26 cellular contexts compared by ENCODE assay signal in genomic region chr12:120089105-120089504, GRCh38. TPM values are rescaled to one million over a fixed set of nuclear protein-coding genes. Genes with fewer than 3 reads are reported as not detected.
DNase-seq lines count a peak whose midpoint lies in the region; ATAC-seq, FAIRE-seq and TF ChIP-seq lines count a peak whose summit lies in the region.
"Had no signal": no experiment of that assay in that cellular context is flagged by ENCODE, and none has a peak within 500 bp of the region (broad histone marks: within the 10 kb centered on the region; RNA-seq: fewer than 3 reads in every experiment).

No MANE protein-coding gene starts in this region.

- H3K27me3 Mint-ChIP-seq in CD4-positive, alpha-beta memory T cell = no peaks in the 10 kb centered on the region
- no peaks in the 10 kb centered on the region for H3K27me3 Mint-ChIP-seq in T-helper 17 cell
- H3K27me3 Mint-ChIP-seq: central memory CD8-positive, alpha-beta T cell; stimulated activated memory B cell treated with anti-CD40 and anti-IgM and Interleukin-4, amounts not matched to agents 10 μg/mL and 1 μg/mL and 100 μg/mL, for 72 hours had no signal

- POLR2A ChIA-PET in CD4-positive, alpha-beta memory T cell (lab: Charles Lee; ENCODE audit: partially characterized antibody) = interaction anchor here (3.1 kb wide), 2 partner anchors 22 to 100 kb away, joined by 20 to 84 read pairs; partner anchors contain the start of gene BICDL1
- POLR2A ChIA-PET in H1 (lab: Charles Lee; ENCODE audit: partially characterized antibody) = interaction anchor here (1.0 to 11.7 kb wide), 3 partner anchors 12 to 27 kb away, joined by 4 to 96 read pairs (median 19); partner anchors contain the start of gene RAB35

- H3K4me3 ChIP-seq in CD4-positive, alpha-beta memory T cell (ENCODE audit: low read length in 2 of 2) = no peak overlapping the region
- H3K4me3 ChIP-seq in H1 (ENCODE audit: extremely low read depth in 1 of 4, insufficient read depth in 2 of 4, low read depth in 3 of 4, low read length in 4 of 4) (no peak overlapping the region), tibial artery (no peak overlapping the region)
- H3K4me3 ChIP-seq: BLaER1 treated with 17β-estradiol and CSF1 and Interleukin-3, amounts not matched to agents 10 nM and 100 nM; skin epidermis; suprapubic skin had no signal

- no peak overlapping the region for H4K91ac ChIP-seq in H1 (replicated peaks; ENCODE audit: insufficient read length, low read length)

- H3K56ac ChIP-seq in H1 (replicated peaks; ENCODE audit: insufficient read length, low read depth, low read length) = no peak overlapping the region

- FAIRE-seq in H1 (lab: Jason Lieb, UNC) = no peak

- peaks cover 10% of the 10 kb centered on the region for H3K36me3 ChIP-seq in CD4-positive, alpha-beta memory T cell (ENCODE audit: insufficient read depth, low read length)
- H3K36me3 ChIP-seq in H1 (ENCODE audit: control insufficient read depth in 2 of 4, insufficient read depth in 4 of 4, low read length in 3 of 4) (no peaks in the 10 kb centered on the region; a peak in 1 of 8 replicates), tibial artery (peaks cover 0 to 24% (median 5%) of the 10 kb centered on the region in 3 donors)

- no peak overlapping the region for H2BK20ac ChIP-seq in H1 (ENCODE audit: low read length)

- H3K4ac ChIP-seq in H1 (replicated peaks; ENCODE audit: insufficient read length, low read depth, low read length) = no peak overlapping the region

- H4K5ac ChIP-seq in H1 (ENCODE audit: insufficient read length, low read depth, low read length) = no peak overlapping the region

- H3K14ac ChIP-seq in H1 (ENCODE audit: insufficient read length) = no peak overlapping the region

- no peak overlapping the region for H2BK120ac ChIP-seq in H1 (replicated peaks; ENCODE audit: low read depth, low read length)

- H3K4me2 ChIP-seq in H1 (ENCODE audit: insufficient read depth in 1 of 2, low read depth in 2 of 2, low read length in 2 of 2) = no peak overlapping the region
- H3K4me2 ChIP-seq: BLaER1 treated with 17β-estradiol and CSF1 and Interleukin-3, amounts not matched to agents 10 nM and 100 nM had no signal

- H3K27ac Mint-ChIP-seq in CD4-positive, alpha-beta memory T cell = peak overlapping the region; percentile 6 to 92 (median 55)
- H3K27ac Mint-ChIP-seq in T-helper 17 cell = peak overlapping the region; percentile 72
- H3K27ac Mint-ChIP-seq: stimulated activated memory B cell treated with anti-CD40 and anti-IgM and Interleukin-4, amounts not matched to agents 10 μg/mL and 1 μg/mL and 100 μg/mL, for 72 hours; T-helper 2 cell treated with Interferon-gamma antibody and Interleukin-4, amounts not matched to agents 5 μg/mL and 100 μg/mL, for 36 hours had no signal

- no peak for TF ChIP-seq CTCF in H1 (IDR thresholded peaks at IDR 0.05; ENCODE audit: control extremely low read depth in 1 of 3, insufficient read depth in 1 of 3, low read depth in 1 of 3, low read length in 3 of 3)
- no peak for TF ChIP-seq CTCF in tibial artery (IDR thresholded peaks at IDR 0.05)

- H4K20me1 ChIP-seq in H1 (replicated peaks in 1 of 2; ENCODE audit: control insufficient read depth in 1 of 2, insufficient read depth in 2 of 2, low read length in 2 of 2) = no peaks in the 10 kb centered on the region

- H3K27me3 ChIP-seq in CD4-positive, alpha-beta memory T cell (ENCODE audit: insufficient read depth, low read length) = no peaks in the 10 kb centered on the region
- no peaks in the 10 kb centered on the region for H3K27me3 ChIP-seq in H1 (replicated peaks in 1 of 4; ENCODE audit: control insufficient read depth in 3 of 4, extremely low read depth in 1 of 4, insufficient read depth in 3 of 4, low read length in 3 of 4)
- no peaks in the 10 kb centered on the region for H3K27me3 ChIP-seq in tibial artery
- H3K27me3 ChIP-seq: BLaER1 treated with 17β-estradiol and CSF1 and Interleukin-3, amounts not matched to agents 10 nM and 100 nM; suprapubic skin had no signal

- H3K27ac ChIP-seq in CD4-positive, alpha-beta memory T cell (ENCODE audit: low read depth, low read length) = no peak overlapping the region
- H3K27ac ChIP-seq in H1 (ENCODE audit: low read depth, low read length) (no peak overlapping the region), tibial artery (no peak overlapping the region)
- H3K27ac ChIP-seq: BLaER1 treated with 17β-estradiol and CSF1 and Interleukin-3, amounts not matched to agents 10 nM and 100 nM; skin epidermis; suprapubic skin had no signal

- H2BK5ac ChIP-seq in H1 (ENCODE audit: low read depth, low read length) = no peak overlapping the region

- H4K8ac ChIP-seq in H1 (ENCODE audit: extremely low read depth, insufficient read depth, low read length) = no peak overlapping the region

- ATAC-seq in T-helper 17 cell (no peak), HG03354 (IDR thresholded peaks at IDR 0.05; ENCODE audit: poor library complexity, severe bottlenecking, unreplicated experiment) (no peak), esophagus mucosa (no peak)
- ATAC-seq: HCT116; PC-3; Right ventricle myocardium inferior; stimulated activated memory B cell treated with anti-CD40 and anti-IgM and Interleukin-4, amounts not matched to agents 10 μg/mL and 1 μg/mL and 100 μg/mL, for 72 hours had no signal

- no peak for TF ChIP-seq POLR2A in H1 (IDR thresholded peaks at IDR 0.05; ENCODE audit: control extremely low read depth in 1 of 2, low read depth in 2 of 2, low read length in 2 of 2)

- no peaks in the 10 kb centered on the region for H3K79me2 ChIP-seq in H1 (ENCODE audit: control insufficient read depth in 1 of 2, insufficient read depth in 2 of 2, low read length in 2 of 2)

- H3K9me3 ChIP-seq in CD4-positive, alpha-beta memory T cell (ENCODE audit: control insufficient read depth in 1 of 2, low read length in 2 of 2) = no peaks in the 10 kb centered on the region
- no peaks in the 10 kb centered on the region for H3K9me3 ChIP-seq in T-helper 17 cell (ENCODE audit: control insufficient read depth, low read length, poor library complexity, severe bottlenecking)
- H3K9me3 ChIP-seq in H1 (ENCODE audit: insufficient read depth in 2 of 2, low read depth in 1 of 2, low read length in 1 of 2) = no peaks in the 10 kb centered on the region
- H3K9me3 ChIP-seq in tibial artery = no peaks in the 10 kb centered on the region
- H3K9me3 ChIP-seq: BLaER1 treated with 17β-estradiol and CSF1 and Interleukin-3, amounts not matched to agents 10 nM and 100 nM; suprapubic skin had no signal

- H3K9ac ChIP-seq in H1 (replicated peaks in 1 of 4; ENCODE audit: extremely low read depth in 1 of 4, low read depth in 3 of 4, low read length in 3 of 4) = no peak overlapping the region
- H3K9ac ChIP-seq: BLaER1 treated with 17β-estradiol and CSF1 and Interleukin-3, amounts not matched to agents 10 nM and 100 nM had no signal

- TF ChIP-seq EP300 in H1 (IDR thresholded peaks at IDR 0.05; ENCODE audit: borderline replicate concordance in 1 of 2, low read depth in 2 of 2, low read length in 2 of 2) = no peak

- H3K18ac ChIP-seq in H1 (ENCODE audit: extremely low read depth, low read length) = no peak overlapping the region

- H3K23ac ChIP-seq in H1 (ENCODE audit: insufficient read length) = no peak overlapping the region

- H3K4me3 Mint-ChIP-seq in CD4-positive, alpha-beta memory T cell = no peak overlapping the region
- no peak overlapping the region for H3K4me3 Mint-ChIP-seq in T-helper 17 cell
- H3K4me3 Mint-ChIP-seq: central memory CD8-positive, alpha-beta T cell; stimulated activated memory B cell treated with anti-CD40 and anti-IgM and Interleukin-4, amounts not matched to agents 10 μg/mL and 1 μg/mL and 100 μg/mL, for 72 hours; T-helper 2 cell treated with Interferon-gamma antibody and Interleukin-4, amounts not matched to agents 5 μg/mL and 100 μg/mL, for 36 hours had no signal

- peaks cover 19 to 45% of the 10 kb centered on the region in 2 donors for H3K36me3 Mint-ChIP-seq in CD4-positive, alpha-beta memory T cell
- peaks cover 5% of the 10 kb centered on the region for H3K36me3 Mint-ChIP-seq in T-helper 17 cell (ENCODE audit: low read depth)

- H3K4me1 Mint-ChIP-seq in CD4-positive, alpha-beta memory T cell = peaks cover 7 to 26% (median 18%) of the 10 kb centered on the region in 4 donors
- H3K4me1 Mint-ChIP-seq in T-helper 17 cell = peaks cover 22% of the 10 kb centered on the region

- peak; percentile 24 for DNase-seq in CD1c-positive myeloid dendritic cell (ENCODE audit: extremely low spot score)
- DNase-seq in CD4-positive, alpha-beta memory T cell = no peak
- DNase-seq in T-helper 17 cell = no peak
- no peak for DNase-seq in H1 (ENCODE audit: low read depth in 1 of 2, low spot score in 2 of 2)
- no peak for DNase-seq in tibial artery
- DNase-seq in central memory CD4-positive, alpha-beta T cell = no peak
- DNase-seq: activated CD8-positive, alpha-beta memory T cell treated with anti-CD3 and anti-CD28 coated beads for 24 hours; activated gamma-delta T cell; activated T-cell treated with anti-CD3 and anti-CD28 coated beads for 4 hours; DMS79 treated with DMSO at 0.1 percent for 48 hours; GDM1; NCI-H1092; NCI-H187; NCI-H2171; NCI-H510A treated with DMSO at 0.1 percent for 48 hours; PC-3 had no signal

- H2AK5ac ChIP-seq in H1 (ENCODE audit: low read depth, low read length) = 0 out of 2 replicates have a peak overlapping the region, but pooled peaks have one; percentile 26

- 79% methylated on average over 8 of the region's 8 CpGs; no CpG with 5 or more reads in 1 of the 2 experiments for WGBS in H1 (ENCODE audit: extremely low coverage in 1 of 2, insufficient coverage in 1 of 2, insufficient read length in 1 of 2, insufficient replicate concordance in 2 of 2, low coverage in 1 of 2, low lambda C conversion rate in 2 of 2, missing lambda C conversion rate in 1 of 2), 2 experiments

- intact Hi-C loops in CD4-positive, alpha-beta memory T cell (cut with micrococcal nuclease) = loop anchor here (5.0 kb wide), 1 partner anchor 422 kb away; the partner anchor contains the start of gene PRKAB1
- intact Hi-C loops in tibial artery (cut with DNase I; ENCODE audit: low total_unique reads) = no loop called here

- H2AFZ ChIP-seq in H1 (ENCODE audit: low read length) = no peak overlapping the region

- peaks cover 4% of the 10 kb centered on the region; the same call in 1 of the 2 replicates for H3K23me2 ChIP-seq in H1 (ENCODE audit: low read depth, low read length)

- CTCF ChIA-PET in CD4-positive, alpha-beta memory T cell (lab: Charles Lee; ENCODE audit: partially characterized antibody) = interaction anchor here (1.4 to 2.9 kb wide), 2 partner anchors 11 to 32 kb away, joined by 3 to 10 read pairs; no protein-coding TSS in a partner anchor
- CTCF ChIA-PET in H1 (lab: Charles Lee; ENCODE audit: partially characterized antibody) = interaction anchor here (0.8 to 1.4 kb wide), 3 partner anchors 12 to 366 kb away, joined by 3 to 4 read pairs (median 3); no protein-coding TSS in a partner anchor

- peaks cover 12% of the 10 kb centered on the region for H3K4me1 ChIP-seq in CD4-positive, alpha-beta memory T cell (ENCODE audit: insufficient read depth, low read length)
- peaks cover 9 to 37% (median 28%) of the 10 kb centered on the region in 4 experiments for H3K4me1 ChIP-seq in H1 (replicated peaks in 1 of 4; ENCODE audit: control insufficient read depth in 3 of 4, insufficient read depth in 4 of 4, low read length in 3 of 4)
- peaks cover 0 to 9% (median 4%) of the 10 kb centered on the region in 4 donors for H3K4me1 ChIP-seq in tibial artery

- TF ChIP-seq RAD21 in H1 (IDR thresholded peaks at IDR 0.05 in 1 of 2, conservative IDR thresholded peaks at IDR 0.05 in 1 of 2; ENCODE audit: low read depth in 2 of 2, low read length in 2 of 2) = no peak

- no peak overlapping the region for H2BK12ac ChIP-seq in H1 (ENCODE audit: low read depth, low read length)

- no peaks in the 10 kb centered on the region for H3K79me1 ChIP-seq in H1 (ENCODE audit: low read depth, low read length)

- no peak overlapping the region for H2BK15ac ChIP-seq in H1 (ENCODE audit: low read length)

- peaks cover 0 to 2% (median 0%) of the 10 kb centered on the region in 8 donors for H3K9me3 Mint-ChIP-seq in CD4-positive, alpha-beta memory T cell
- H3K9me3 Mint-ChIP-seq: central memory CD8-positive, alpha-beta T cell; stimulated activated memory B cell treated with anti-CD40 and anti-IgM and Interleukin-4, amounts not matched to agents 10 μg/mL and 1 μg/mL and 100 μg/mL, for 72 hours; T-helper 2 cell treated with Interferon-gamma antibody and Interleukin-4, amounts not matched to agents 5 μg/mL and 100 μg/mL, for 36 hours had no signal

RNA-seq across cellular contexts. Expression of gene RAB35, which starts 27.4 kb away (rescaled TPM):
- total RNA-seq in CD4-positive, alpha-beta memory T cell = 10 to 100 TPM; 66.2 to 71.3 TPM
- polyA plus RNA-seq in CD4-positive, alpha-beta memory T cell = 10 to 100 TPM; 12.4 to 24.7 TPM
- total RNA-seq in T-helper 17 cell = 10 to 100 TPM; 53.3 to 64.9 TPM
- 39.0 and 45.7 TPM in 2 replicates for total RNA-seq in H1 (2021; fragmentation: NEBNext Ultra II Directional; extraction: Animal tissue kit (Norgen Biotek cat#: 25700))
- 33.4 and 45.8 TPM in 2 replicates for polyA plus RNA-seq in H1 (2011; rRNA removed)
- polyA plus RNA-seq in H1 (2011; cell fraction: cytosol; rRNA removed) = 29.0 TPM
- 37.5 TPM for polyA plus RNA-seq in H1 (2011; cell fraction: nucleus; rRNA removed)
- polyA plus RNA-seq in H1 (2012, experiment 1 of 2) = 35.9 to 43.8 TPM (median 40.9 TPM) in 4 replicates
- 38.3 TPM for polyA plus RNA-seq in H1 (2012, experiment 2 of 2)
- polyA plus RNA-seq in H1 (2013, experiment 1 of 2) = 27.7 TPM
- 29.3 TPM for polyA plus RNA-seq in H1 (2013, experiment 2 of 2)
- 34.0 and 46.0 TPM in 2 replicates for polyA minus RNA-seq in H1 (2011; rRNA and poly(A)+ RNA removed)
- polyA minus RNA-seq in H1 (2011; cell fraction: cytosol; rRNA and poly(A)+ RNA removed) = 16.2 TPM
- 12.0 TPM for polyA minus RNA-seq in H1 (2011; cell fraction: nucleus; rRNA and poly(A)+ RNA removed)
- total RNA-seq in esophagus mucosa = 57.7 TPM
